In genomic region chr1:151619489-151620093, GRCh38 we compare ENCODE assay signal across 7 cellular contexts. TPM values are rescaled to one million over a fixed set of nuclear protein-coding genes. Genes with fewer than 3 reads are reported as not detected.
DNase-seq lines count a peak whose midpoint lies in the region; ATAC-seq lines count a peak whose summit lies in the region.

No MANE protein-coding gene starts in this region.

- ATAC-seq in activated CD8-positive, alpha-beta T cell treated with anti-CD3 and anti-CD28 coated beads, Interleukin-2, amount 10 ng/mL, durations not matched to agents 7 days and 5 days, result no peak

- DNase-seq in amniotic epithelial cell (ENCODE audit: low read depth), result peak; percentile 74
- peak; percentile 45 for DNase-seq in kidney tubule cell (ENCODE audit: low spot score)
- no peak for DNase-seq in activated CD8-positive, alpha-beta memory T cell treated with anti-CD3 and anti-CD28 coated beads, Interleukin-2, amount 50 U/mL, for 48 hours
- no peak for DNase-seq in NCI-H2227 treated with DMSO at 0.1 percent for 48 hours (lab: John Stamatoyannopoulos, UW)
- DNase-seq in activated CD8-positive, alpha-beta T cell treated with anti-CD3 and anti-CD28 coated beads, Interleukin-2, amount 10 ng/mL, durations not matched to agents 7 days and 5 days, result no peak

- CTCF ChIA-PET in activated CD8-positive, alpha-beta T cell treated with anti-CD3 and anti-CD28 coated beads, Interleukin-2, amount 10 ng/mL, durations not matched to agents 7 days and 5 days (lab: Charles Lee), result interaction anchor here (1.0 to 1.8 kb wide), 3 partner anchors 25 to 109 kb away, joined by 3 to 6 read pairs (median 3); partner anchors contain the start of gene CGN

- H3K4me3 Mint-ChIP-seq in stimulated activated naive CD8-positive, alpha-beta T cell treated with anti-CD3 and anti-CD28 coated beads, Interleukin-15, Interleukin-2, amounts not matched to agents 100 ng/mL and 50 ng/mL, for 24 hours, result no peak overlapping the region
- no peak overlapping the region for H3K4me3 Mint-ChIP-seq in activated CD8-positive, alpha-beta T cell treated with anti-CD3 and anti-CD28 coated beads, Interleukin-2, amount 10 ng/mL, durations not matched to agents 7 days and 5 days

- H3K4me1 ChIP-seq in HUES48 (ENCODE audit: control insufficient read depth, insufficient read depth, low read length), result peaks cover 24% of the 10 kb centered on the region

- H3K4me3 ChIP-seq in HUES48 (ENCODE audit: low read depth, low read length), result no peak overlapping the region

- peak overlapping the region; percentile 9 for H3K27ac Mint-ChIP-seq in stimulated activated naive CD8-positive, alpha-beta T cell treated with anti-CD3 and anti-CD28 coated beads, Interleukin-15, Interleukin-2, amounts not matched to agents 100 ng/mL and 50 ng/mL, for 24 hours
- no peak overlapping the region for H3K27ac Mint-ChIP-seq in activated CD8-positive, alpha-beta T cell treated with anti-CD3 and anti-CD28 coated beads, Interleukin-2, amount 10 ng/mL, durations not matched to agents 7 days and 5 days

- no peaks in the 10 kb centered on the region for H3K9me3 Mint-ChIP-seq in stimulated activated naive CD8-positive, alpha-beta T cell treated with anti-CD3 and anti-CD28 coated beads, Interleukin-15, Interleukin-2, amounts not matched to agents 100 ng/mL and 50 ng/mL, for 24 hours
- no peaks in the 10 kb centered on the region for H3K9me3 Mint-ChIP-seq in activated CD8-positive, alpha-beta T cell treated with anti-CD3 and anti-CD28 coated beads, Interleukin-2, amount 10 ng/mL, durations not matched to agents 7 days and 5 days (ENCODE audit: insufficient read depth)

- H3K9ac ChIP-seq in HUES48 (ENCODE audit: low read depth, low read length), result no peak overlapping the region

- peaks cover 52% of the 10 kb centered on the region for H3K4me1 Mint-ChIP-seq in stimulated activated naive CD8-positive, alpha-beta T cell treated with anti-CD3 and anti-CD28 coated beads, Interleukin-15, Interleukin-2, amounts not matched to agents 100 ng/mL and 50 ng/mL, for 24 hours (ENCODE audit: low read depth)
- peaks cover 19% of the 10 kb centered on the region for H3K4me1 Mint-ChIP-seq in activated CD8-positive, alpha-beta T cell treated with anti-CD3 and anti-CD28 coated beads, Interleukin-2, amount 10 ng/mL, durations not matched to agents 7 days and 5 days (ENCODE audit: low read depth)

- H3K27ac ChIP-seq in HUES48 (ENCODE audit: low read depth, low read length), result peak overlapping the region; percentile 33

- H3K27me3 Mint-ChIP-seq in stimulated activated naive CD8-positive, alpha-beta T cell treated with anti-CD3 and anti-CD28 coated beads, Interleukin-15, Interleukin-2, amounts not matched to agents 100 ng/mL and 50 ng/mL, for 24 hours, result no peaks in the 10 kb centered on the region
- H3K27me3 Mint-ChIP-seq in activated CD8-positive, alpha-beta T cell treated with anti-CD3 and anti-CD28 coated beads, Interleukin-2, amount 10 ng/mL, durations not matched to agents 7 days and 5 days (ENCODE audit: low read depth), result no peaks in the 10 kb centered on the region

- no peaks in the 10 kb centered on the region for H3K9me3 ChIP-seq in HUES48 (ENCODE audit: control insufficient read depth, insufficient read depth, low read length)

- no peaks in the 10 kb centered on the region for H3K27me3 ChIP-seq in HUES48 (ENCODE audit: control insufficient read depth, insufficient read depth, low read length)

- POLR2A ChIA-PET in activated CD8-positive, alpha-beta T cell treated with anti-CD3 and anti-CD28 coated beads, Interleukin-2, amount 10 ng/mL, durations not matched to agents 7 days and 5 days (lab: Charles Lee), result no interaction called here

- 0 out of 2 replicates have a peak, but pooled peaks cover 19% of the 10 kb centered on the region for H3K36me3 ChIP-seq in HUES48 (ENCODE audit: control insufficient read depth, insufficient read depth, low read length)

- peaks cover 13% of the 10 kb centered on the region for H3K36me3 Mint-ChIP-seq in stimulated activated naive CD8-positive, alpha-beta T cell treated with anti-CD3 and anti-CD28 coated beads, Interleukin-15, Interleukin-2, amounts not matched to agents 100 ng/mL and 50 ng/mL, for 24 hours (ENCODE audit: low read depth)
- peaks cover 7% of the 10 kb centered on the region for H3K36me3 Mint-ChIP-seq in activated CD8-positive, alpha-beta T cell treated with anti-CD3 and anti-CD28 coated beads, Interleukin-2, amount 10 ng/mL, durations not matched to agents 7 days and 5 days (ENCODE audit: low read depth)

RNA-seq across cellular contexts. Expression of gene SNX27, which starts 7.7 kb away (rescaled TPM):
- total RNA-seq in activated CD8-positive, alpha-beta T cell treated with anti-CD3 and anti-CD28 coated beads, Interleukin-2, amount 10 ng/mL, durations not matched to agents 7 days and 5 days, result 10 to 100 TPM; 24.5 to 26.0 TPM

Comparison
In these comparisons a context has a peak if more than half of its experiments do, and no peak if none do; other contexts are left out.
1. DNase-seq: peak in amniotic epithelial cell (single experiment) and kidney tubule cell (single experiment); none in activated CD8-positive, alpha-beta memory T cell treated with anti-CD3 and anti-CD28 coated beads, Interleukin-2, amount 50 U/mL, for 48 hours (single experiment), NCI-H2227 treated with DMSO at 0.1 percent for 48 hours (single experiment) and activated CD8-positive, alpha-beta T cell treated with anti-CD3 and anti-CD28 coated beads, Interleukin-2, amount 10 ng/mL, durations not matched to agents 7 days and 5 days (single experiment).